ENCODE assay signal across 1 cellular context in the genomic region with DNA sequence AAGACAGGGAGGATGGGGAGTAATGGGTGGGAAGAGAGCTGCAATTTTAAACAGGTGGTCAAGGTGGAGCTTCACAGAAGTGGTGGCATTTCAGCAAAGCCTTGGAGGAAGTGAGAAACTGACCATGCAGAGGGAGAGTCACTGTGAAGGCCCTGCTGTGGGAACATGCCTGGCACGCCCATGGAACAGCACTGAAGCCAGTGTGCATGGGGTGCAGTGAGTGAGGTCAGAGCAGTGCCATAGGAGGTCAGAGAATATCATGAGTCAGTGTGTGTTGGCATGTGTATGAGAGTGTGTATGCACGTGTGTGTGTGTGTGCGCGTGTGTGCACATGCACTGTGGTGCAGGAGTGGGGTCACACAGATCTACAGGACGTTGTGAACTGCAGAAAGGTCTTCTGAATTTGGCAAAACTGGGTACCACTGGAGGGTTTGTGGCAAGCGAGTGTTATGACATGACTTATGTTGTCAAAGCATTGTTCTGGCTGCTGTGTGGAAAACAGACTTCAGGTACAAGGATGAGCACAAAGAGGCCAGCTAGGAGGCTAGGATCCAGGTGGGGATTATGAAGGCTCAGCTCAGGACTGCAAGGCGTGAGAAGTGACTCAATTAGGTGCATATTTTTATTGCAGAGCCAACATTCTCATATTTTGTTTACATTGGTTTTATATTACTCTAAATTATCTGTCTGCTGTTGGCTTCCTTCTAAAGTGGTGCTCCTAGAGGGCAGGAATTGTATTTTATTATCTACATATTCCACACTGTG.
TF ChIP-seq lines count a peak whose summit lies in the region.

No MANE protein-coding gene starts in this region.

TF ChIP-seq in GM23338, 12 proteins besides CTCF, POLR2A, EP300 and RAD21 (continued from another document):
- TF ChIP-seq REST (IDR thresholded peaks at IDR 0.05; ENCODE audit: unreplicated experiment) (no peak), JUNB (IDR thresholded peaks at IDR 0.05; ENCODE audit: unreplicated experiment) (no peak), POLR2AphosphoS5 (IDR thresholded peaks at IDR 0.05; ENCODE audit: low read depth) (no peak), ZNF114 (CRISPR knock-in tag; IDR thresholded peaks at IDR 0.05) (no peak)
- TF ChIP-seq, protein P1, sequence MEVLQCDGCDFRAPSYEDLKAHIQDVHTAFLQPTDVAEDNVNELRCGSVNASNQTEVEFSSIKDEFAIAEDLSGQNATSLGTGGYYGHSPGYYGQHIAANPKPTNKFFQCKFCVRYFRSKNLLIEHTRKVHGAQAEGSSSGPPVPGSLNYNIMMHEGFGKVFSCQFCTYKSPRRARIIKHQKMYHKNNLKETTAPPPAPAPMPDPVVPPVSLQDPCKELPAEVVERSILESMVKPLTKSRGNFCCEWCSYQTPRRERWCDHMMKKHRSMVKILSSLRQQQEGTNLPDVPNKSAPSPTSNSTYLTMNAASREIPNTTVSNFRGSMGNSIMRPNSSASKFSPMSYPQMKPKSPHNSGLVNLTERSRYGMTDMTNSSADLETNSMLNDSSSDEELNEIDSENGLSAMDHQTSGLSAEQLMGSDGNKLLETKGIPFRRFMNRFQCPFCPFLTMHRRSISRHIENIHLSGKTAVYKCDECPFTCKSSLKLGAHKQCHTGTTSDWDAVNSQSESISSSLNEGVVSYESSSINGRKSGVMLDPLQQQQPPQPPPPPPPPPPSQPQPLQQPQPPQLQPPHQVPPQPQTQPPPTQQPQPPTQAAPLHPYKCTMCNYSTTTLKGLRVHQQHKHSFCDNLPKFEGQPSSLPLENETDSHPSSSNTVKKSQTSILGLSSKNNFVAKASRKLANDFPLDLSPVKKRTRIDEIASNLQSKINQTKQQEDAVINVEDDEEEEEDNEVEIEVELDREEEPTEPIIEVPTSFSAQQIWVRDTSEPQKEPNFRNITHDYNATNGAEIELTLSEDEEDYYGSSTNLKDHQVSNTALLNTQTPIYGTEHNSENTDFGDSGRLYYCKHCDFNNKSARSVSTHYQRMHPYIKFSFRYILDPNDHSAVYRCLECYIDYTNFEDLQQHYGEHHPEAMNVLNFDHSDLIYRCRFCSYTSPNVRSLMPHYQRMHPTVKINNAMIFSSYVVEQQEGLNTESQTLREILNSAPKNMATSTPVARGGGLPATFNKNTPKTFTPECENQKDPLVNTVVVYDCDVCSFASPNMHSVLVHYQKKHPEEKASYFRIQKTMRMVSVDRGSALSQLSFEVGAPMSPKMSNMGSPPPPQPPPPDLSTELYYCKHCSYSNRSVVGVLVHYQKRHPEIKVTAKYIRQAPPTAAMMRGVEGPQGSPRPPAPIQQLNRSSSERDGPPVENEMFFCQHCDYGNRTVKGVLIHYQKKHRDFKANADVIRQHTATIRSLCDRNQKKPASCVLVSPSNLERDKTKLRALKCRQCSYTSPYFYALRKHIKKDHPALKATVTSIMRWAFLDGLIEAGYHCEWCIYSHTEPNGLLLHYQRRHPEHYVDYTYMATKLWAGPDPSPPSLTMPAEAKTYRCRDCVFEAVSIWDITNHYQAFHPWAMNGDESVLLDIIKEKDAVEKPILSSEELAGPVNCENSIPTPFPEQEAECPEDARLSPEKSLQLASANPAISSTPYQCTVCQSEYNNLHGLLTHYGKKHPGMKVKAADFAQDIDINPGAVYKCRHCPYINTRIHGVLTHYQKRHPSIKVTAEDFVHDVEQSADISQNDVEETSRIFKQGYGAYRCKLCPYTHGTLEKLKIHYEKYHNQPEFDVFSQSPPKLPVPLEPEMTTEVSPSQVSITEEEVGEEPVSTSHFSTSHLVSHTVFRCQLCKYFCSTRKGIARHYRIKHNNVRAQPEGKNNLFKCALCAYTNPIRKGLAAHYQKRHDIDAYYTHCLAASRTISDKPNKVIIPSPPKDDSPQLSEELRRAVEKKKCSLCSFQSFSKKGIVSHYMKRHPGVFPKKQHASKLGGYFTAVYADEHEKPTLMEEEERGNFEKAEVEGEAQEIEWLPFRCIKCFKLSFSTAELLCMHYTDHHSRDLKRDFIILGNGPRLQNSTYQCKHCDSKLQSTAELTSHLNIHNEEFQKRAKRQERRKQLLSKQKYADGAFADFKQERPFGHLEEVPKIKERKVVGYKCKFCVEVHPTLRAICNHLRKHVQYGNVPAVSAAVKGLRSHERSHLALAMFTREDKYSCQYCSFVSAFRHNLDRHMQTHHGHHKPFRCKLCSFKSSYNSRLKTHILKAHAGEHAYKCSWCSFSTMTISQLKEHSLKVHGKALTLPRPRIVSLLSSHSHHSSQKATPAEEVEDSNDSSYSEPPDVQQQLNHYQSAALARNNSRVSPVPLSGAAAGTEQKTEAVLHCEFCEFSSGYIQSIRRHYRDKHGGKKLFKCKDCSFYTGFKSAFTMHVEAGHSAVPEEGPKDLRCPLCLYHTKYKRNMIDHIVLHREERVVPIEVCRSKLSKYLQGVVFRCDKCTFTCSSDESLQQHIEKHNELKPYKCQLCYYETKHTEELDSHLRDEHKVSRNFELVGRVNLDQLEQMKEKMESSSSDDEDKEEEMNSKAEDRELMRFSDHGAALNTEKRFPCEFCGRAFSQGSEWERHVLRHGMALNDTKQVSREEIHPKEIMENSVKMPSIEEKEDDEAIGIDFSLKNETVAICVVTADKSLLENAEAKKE (CRISPR knock-in tag; IDR thresholded peaks at IDR 0.05), result no peak
